Comparison of ENCODE assay signal across 1 cellular context in the genomic region with DNA sequence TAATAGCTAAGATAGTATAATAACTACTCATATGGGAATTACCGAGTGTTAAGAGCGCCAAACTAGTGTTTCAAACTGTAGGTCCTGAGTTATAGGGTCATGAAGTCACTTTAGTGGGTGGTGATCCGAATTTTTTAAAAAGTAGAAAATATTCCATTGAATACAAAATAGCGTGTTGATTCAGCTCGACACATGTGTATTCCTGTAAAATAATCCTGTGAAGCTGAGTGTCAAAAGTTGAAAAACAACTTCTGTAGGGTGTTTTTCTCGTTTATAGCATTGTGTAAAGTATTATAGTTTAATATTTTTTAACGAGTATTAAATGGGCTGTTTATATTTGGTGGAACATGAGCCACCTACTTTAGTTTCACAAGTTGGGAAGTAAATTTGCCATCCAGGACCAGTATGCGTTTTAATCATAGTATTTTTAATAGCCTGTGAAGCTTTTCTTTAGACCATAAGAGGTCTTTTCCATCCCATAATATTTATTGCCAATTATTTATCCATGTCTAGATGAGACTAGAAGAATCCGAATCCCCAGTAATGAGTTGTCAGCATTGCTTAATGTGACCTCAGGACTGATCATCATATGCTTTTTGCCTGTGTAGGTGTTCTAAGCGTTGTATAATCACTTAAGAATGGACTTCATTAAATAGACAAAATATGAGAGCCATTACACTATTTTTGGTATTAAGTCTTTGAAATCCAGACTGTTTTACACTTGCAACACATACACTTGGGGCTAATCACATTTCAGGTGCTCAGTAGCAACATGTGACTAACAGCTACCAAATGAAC.
TF ChIP-seq lines count a peak whose summit lies in the region.

No MANE protein-coding gene starts in this region.

TF ChIP-seq in endothelial cell of umbilical vein, 7 proteins besides CTCF, POLR2A, EP300 and RAD21 (continued from another document):
- TF ChIP-seq FOS (IDR thresholded peaks at IDR 0.05; ENCODE audit: borderline replicate concordance, insufficient read depth, low read length) (no peak), MYC (IDR thresholded peaks at IDR 0.05; ENCODE audit: low read depth, low read length) (no peak), EZH2 (IDR thresholded peaks at IDR 0.05; ENCODE audit: borderline replicate concordance, low read depth, low read length, severe bottlenecking) (no peak), MAX (IDR thresholded peaks at IDR 0.05; ENCODE audit: insufficient read depth, insufficient read length) (no peak), GATA2 (IDR thresholded peaks at IDR 0.05; ENCODE audit: insufficient read depth, insufficient read length, low read depth, low read length) (no peak), JUN (IDR thresholded peaks at IDR 0.05; ENCODE audit: borderline replicate concordance, insufficient read depth, insufficient read length, low read depth) (no peak)
